1 cellular context compared by ENCODE assay signal in the genomic region with DNA sequence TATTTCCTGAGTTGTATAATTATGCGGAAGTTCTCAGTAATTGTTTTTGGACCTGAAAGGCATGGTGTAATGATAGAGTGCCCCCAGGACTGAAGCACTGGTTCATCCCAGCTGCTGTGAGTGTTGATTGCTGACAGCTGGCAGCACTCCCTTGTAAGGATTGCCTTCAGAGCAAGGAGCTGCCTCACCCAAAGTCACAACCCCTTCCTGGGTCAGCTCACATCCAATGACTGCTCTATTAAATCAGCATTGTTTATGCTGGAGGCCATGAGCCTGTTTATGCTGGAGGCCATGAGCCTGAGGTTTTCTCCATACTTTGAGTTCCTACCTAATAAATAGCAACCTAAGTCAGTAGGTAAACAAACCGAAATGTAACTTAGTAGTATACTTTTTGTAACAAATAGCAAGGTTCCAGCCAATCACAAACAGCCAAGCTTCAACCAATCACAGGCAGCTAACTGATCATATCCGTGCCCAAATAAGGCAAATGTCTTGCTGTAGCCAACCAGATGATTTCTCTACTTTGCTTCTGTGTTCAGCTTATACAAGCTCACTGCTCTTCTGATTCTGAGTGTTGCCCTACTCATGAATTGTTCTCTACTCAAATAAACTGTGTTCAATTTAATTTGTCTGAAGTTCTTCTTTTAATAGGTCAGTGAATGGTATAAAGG.
A peak's percentile ranks its signal among the peaks of the same experiment; 100 is the strongest.
TF ChIP-seq lines count a peak whose summit lies in the region.

No MANE protein-coding gene starts in this region.

TF ChIP-seq in HepG2, 621 proteins besides CTCF, POLR2A, EP300 and RAD21:
- TF ChIP-seq SRF (IDR thresholded peaks at IDR 0.05; ENCODE audit: low read depth, low read length) (peak; percentile 91), ZSCAN21 (CRISPR knock-in tag; IDR thresholded peaks at IDR 0.05; ENCODE audit: borderline replicate concordance) (no peak)
TF ChIP-seq in HepG2: peak in this region for 1.
